9 cellular contexts compared by ENCODE assay signal in genomic region chr11:4095509-4096230, GRCh38. TPM values are rescaled to one million over a fixed set of nuclear protein-coding genes. Genes with fewer than 3 reads are reported as not detected.
DNase-seq lines count a peak whose midpoint lies in the region; ATAC-seq and TF ChIP-seq lines count a peak whose summit lies in the region.
"Had no signal": no experiment of that assay in that cellular context is flagged by ENCODE, and none has a peak within 500 bp of the region (broad histone marks: within the 10 kb centered on the region; RNA-seq: fewer than 3 reads in every experiment).

No MANE protein-coding gene starts in this region.

- H3K27ac Mint-ChIP-seq in activated T-cell treated with anti-CD3 and anti-CD28 coated beads, Interleukin-2, amount 50 U/mL, for 24 hours, result peak overlapping the region; percentile 98
- H3K27ac Mint-ChIP-seq in naive B cell, result peak overlapping the region; percentile 96 to 100 (median 99)

- no peak for TF ChIP-seq CTCF in dorsolateral prefrontal cortex (IDR thresholded peaks at IDR 0.05 in 54 of 56, conservative IDR thresholded peaks at IDR 0.05 in 2 of 56; ENCODE audit: low read depth in 1 of 56, partially characterized antibody in 56 of 56)

- H3K36me3 Mint-ChIP-seq in activated T-cell treated with anti-CD3 and anti-CD28 coated beads, Interleukin-2, amount 50 U/mL, for 24 hours (ENCODE audit: low read depth), result peaks cover 82% of the 10 kb centered on the region
- peaks cover 0 to 13% of the 10 kb centered on the region in 2 donors for H3K36me3 Mint-ChIP-seq in naive B cell

- peak overlapping the region in 30 of 59 donors; percentile 26 to 98 (median 94) for H3K27ac ChIP-seq in dorsolateral prefrontal cortex

- no peak for DNase-seq in activated T-cell treated with anti-CD3 and anti-CD28 coated beads, Interleukin-2, amount 50 U/mL, for 24 hours
- DNase-seq in activated T-cell treated with anti-CD3 and anti-CD28 coated beads for 4 hours (no peak), OCI-M1 (lab: John Stamatoyannopoulos, UW) (peak; percentile 25), dorsolateral prefrontal cortex (no peak), naive B cell (no peak), NCI-H1092 (lab: John Stamatoyannopoulos, UW) (no peak)
- DNase-seq in stimulated activated CD4-positive, alpha-beta T cell treated with anti-CD3 and anti-CD28 coated beads, Interleukin-1b, Interleukin-23, amount 100 ng/mL, for 48 hours, result no peak
- DNase-seq: left cardiac atrium had no signal

- ATAC-seq in naive B cell (ENCODE audit: low read depth in 2 of 2) (no peak), HG03520 (IDR thresholded peaks at IDR 0.05; ENCODE audit: unreplicated experiment) (no peak)

- no peaks in the 10 kb centered on the region for H3K27me3 Mint-ChIP-seq in activated T-cell treated with anti-CD3 and anti-CD28 coated beads, Interleukin-2, amount 50 U/mL, for 24 hours
- no peaks in the 10 kb centered on the region for H3K27me3 Mint-ChIP-seq in naive B cell

- intact Hi-C loops in dorsolateral prefrontal cortex (cut with DNase I), result no loop called here

- peak overlapping the region; percentile 99 for H3K4me3 Mint-ChIP-seq in activated T-cell treated with anti-CD3 and anti-CD28 coated beads, Interleukin-2, amount 50 U/mL, for 24 hours
- H3K4me3 Mint-ChIP-seq in naive B cell, result peak overlapping the region; percentile 96 to 99 (median 96)

- H3K9me3 Mint-ChIP-seq in activated T-cell treated with anti-CD3 and anti-CD28 coated beads, Interleukin-2, amount 50 U/mL, for 24 hours, result no peaks in the 10 kb centered on the region
- no peaks in the 10 kb centered on the region for H3K9me3 Mint-ChIP-seq in naive B cell

- peaks cover 76% of the 10 kb centered on the region for H3K4me1 Mint-ChIP-seq in activated T-cell treated with anti-CD3 and anti-CD28 coated beads, Interleukin-2, amount 50 U/mL, for 24 hours (ENCODE audit: low read depth)
- H3K4me1 Mint-ChIP-seq in naive B cell, result peaks cover 29 to 35% (median 33%) of the 10 kb centered on the region in 3 donors

- peak overlapping the region; percentile 56 to 99 (median 92) for H3K4me3 ChIP-seq in dorsolateral prefrontal cortex

- no peaks in the 10 kb centered on the region for H3K27me3 ChIP-seq in dorsolateral prefrontal cortex

RNA-seq across cellular contexts. Expression of gene RRM1, which starts 1.1 kb away (rescaled TPM):
- 10 to 100 TPM; 19.3 to 43.3 (median 30.8) TPM for total RNA-seq in dorsolateral prefrontal cortex
- polyA plus RNA-seq in naive B cell (ENCODE audit: low read depth in 6 of 6), result 10 to 100 TPM; 14.0 to 25.4 (median 18.9) TPM
